9 cellular contexts compared by ENCODE assay signal in genomic region chr13:85186646-85187045, GRCh38.
"Had no signal": no experiment of that assay in that cellular context is flagged by ENCODE, and none has a peak within 500 bp of the region (broad histone marks: within the 10 kb centered on the region; RNA-seq: fewer than 3 reads in every experiment).

No MANE protein-coding gene starts in this region.

- ATAC-seq: GM23338, HCT116 had no signal

- H2AFZ ChIP-seq: GM23248, GM23338 had no signal

- H3K4me3 ChIP-seq: GM23248, GM23338, HAP-1 had no signal

- H3K27ac Mint-ChIP-seq: GM23338, H9, HFFc6 had no signal

- H3K9me3 ChIP-seq: HAP-1 had no signal

- H3K9me3 Mint-ChIP-seq: HFFc6 had no signal

- H3K4me1 Mint-ChIP-seq: GM23338, H9 had no signal

- DNase-seq: GM23248, GOT3, H7, H9, HCEC 1CT, HFFc6 had no signal

- H3K36me3 ChIP-seq: HAP-1 had no signal

- H3K27ac ChIP-seq: GM23248 had no signal

- H3K9ac ChIP-seq: GM23248 had no signal

- H3K4me2 ChIP-seq: GM23338 had no signal

- H3K4me3 Mint-ChIP-seq: GM23338, H9, HFFc6 had no signal
